In the genomic region with DNA sequence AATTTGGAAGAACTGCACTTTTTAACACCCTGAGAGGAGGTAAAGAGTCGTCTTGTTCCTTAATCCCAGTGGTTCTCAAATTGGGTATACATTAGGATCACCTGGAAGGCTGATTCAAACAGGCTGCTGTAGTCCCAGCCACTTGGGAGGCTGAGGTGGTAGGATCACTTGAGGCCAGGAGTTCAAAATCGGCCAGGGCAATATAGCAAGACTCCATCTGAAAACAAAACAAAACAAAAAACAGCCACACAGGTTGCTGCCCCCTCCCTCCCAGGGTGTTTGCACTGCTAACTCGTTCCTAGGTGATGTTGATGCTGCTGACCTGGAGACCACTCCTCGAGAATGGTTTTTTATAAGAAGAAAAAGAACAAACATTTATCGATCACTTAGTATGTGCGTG, we compare ENCODE assay signal across 15 cellular contexts. TPM values are rescaled to one million over a fixed set of nuclear protein-coding genes. Genes with fewer than 3 reads are reported as not detected.
A peak's percentile ranks its signal among the peaks of the same experiment; 100 is the strongest.
DNase-seq lines count a peak whose midpoint lies in the region; ATAC-seq and TF ChIP-seq lines count a peak whose summit lies in the region.
"Had no signal": no experiment of that assay in that cellular context is flagged by ENCODE, and none has a peak within 500 bp of the region (broad histone marks: within the 10 kb centered on the region; RNA-seq: fewer than 3 reads in every experiment).

No MANE protein-coding gene starts in this region.

- H3K27me3 Mint-ChIP-seq in activated T-cell treated with anti-CD3 and anti-CD28 coated beads, Interleukin-2, amount 50 U/mL, for 4 hours (ENCODE audit: low read depth): no peaks in the 10 kb centered on the region
- H3K27me3 Mint-ChIP-seq in T-cell: peaks cover 0 to 2% of the 10 kb centered on the region in 2 donors
- H3K27me3 Mint-ChIP-seq in mesothelial cell of epicardium (ENCODE audit: low read depth): no peaks in the 10 kb centered on the region

- TF ChIP-seq CTCF in mesothelial cell of epicardium (IDR thresholded peaks at IDR 0.05; ENCODE audit: unreplicated experiment): no peak

- POLR2A ChIA-PET in T-cell (lab: Charles Lee): no interaction called here

- peaks cover 23% of the 10 kb centered on the region for H3K4me1 Mint-ChIP-seq in activated T-cell treated with anti-CD3 and anti-CD28 coated beads, Interleukin-2, amount 50 U/mL, for 4 hours (ENCODE audit: low read depth)
- peaks cover 20 to 29% (median 21%) of the 10 kb centered on the region in 3 donors for H3K4me1 Mint-ChIP-seq in T-cell
- peaks cover 7% of the 10 kb centered on the region for H3K4me1 Mint-ChIP-seq in mesothelial cell of epicardium
- H3K4me1 Mint-ChIP-seq in stimulated activated effector memory CD8-positive, alpha-beta T cell treated with anti-CD3 and anti-CD28 coated beads, Interleukin-12 subunit alpha, Interleukin-12 subunit beta, amount 100 ng/mL, for 72 hours: peaks cover 14% of the 10 kb centered on the region

- no peak overlapping the region for H3K27ac Mint-ChIP-seq in T-cell
- H3K27ac Mint-ChIP-seq in mesothelial cell of epicardium: no peak overlapping the region
- H3K27ac Mint-ChIP-seq in stimulated activated effector memory CD8-positive, alpha-beta T cell treated with anti-CD3 and anti-CD28 coated beads, Interleukin-12 subunit alpha, Interleukin-12 subunit beta, amount 100 ng/mL, for 72 hours: no peak overlapping the region

- no peak for DNase-seq in activated T-cell treated with anti-CD3 and anti-CD28 coated beads, Interleukin-2, amount 50 U/mL, for 4 hours
- DNase-seq in activated T-cell treated with anti-CD3 and anti-CD28 coated beads, Interleukin-2, amount 50 U/mL, for 1 hour: no peak
- DNase-seq in T-cell: no peak
- DNase-seq in mesothelial cell of epicardium (ENCODE audit: low spot score in 2 of 2, unreplicated experiment in 2 of 2): no peak
- no peak for DNase-seq in stimulated activated effector memory CD8-positive, alpha-beta T cell treated with anti-CD3 and anti-CD28 coated beads, Interleukin-12 subunit alpha, Interleukin-12 subunit beta, amount 100 ng/mL, for 72 hours (ENCODE audit: low spot score in 2 of 2)
- DNase-seq in AML-193 (lab: John Stamatoyannopoulos, UW): no peak
- no peak for DNase-seq in NK-92 treated with Interleukin-12 subunit alpha and Interleukin-12 subunit beta, amount 100 ng/mL, for 24 hours (lab: John Stamatoyannopoulos, UW)
- DNase-seq: activated effector memory CD4-positive, alpha-beta T cell treated with Interleukin-2 at 50 U/mL for 16 hours; amniotic stem cell; dermis blood vessel endothelial cell; GF-D8; KBM-7; mammary epithelial cell; NCI-H2171 had no signal

- H3K4me3 Mint-ChIP-seq in activated T-cell treated with anti-CD3 and anti-CD28 coated beads, Interleukin-2, amount 50 U/mL, for 4 hours: peak overlapping the region; percentile 46
- H3K4me3 Mint-ChIP-seq in T-cell (peak overlapping the region; percentile 44 to 81 (median 54)), mesothelial cell of epicardium (peak overlapping the region; percentile 70)
- H3K4me3 Mint-ChIP-seq in stimulated activated effector memory CD8-positive, alpha-beta T cell treated with anti-CD3 and anti-CD28 coated beads, Interleukin-12 subunit alpha, Interleukin-12 subunit beta, amount 100 ng/mL, for 72 hours: peak overlapping the region; percentile 63

- H3K36me3 Mint-ChIP-seq in activated T-cell treated with anti-CD3 and anti-CD28 coated beads, Interleukin-2, amount 50 U/mL, for 4 hours (ENCODE audit: insufficient read depth): peaks cover 6% of the 10 kb centered on the region
- H3K36me3 Mint-ChIP-seq in T-cell (peaks cover 6% of the 10 kb centered on the region), mesothelial cell of epicardium (peaks cover 4% of the 10 kb centered on the region)
- H3K36me3 Mint-ChIP-seq in stimulated activated effector memory CD8-positive, alpha-beta T cell treated with anti-CD3 and anti-CD28 coated beads, Interleukin-12 subunit alpha, Interleukin-12 subunit beta, amount 100 ng/mL, for 72 hours: peaks cover 12% of the 10 kb centered on the region

- ATAC-seq in activated T-cell treated with anti-CD3 and anti-CD28 coated beads, Interleukin-2, amount 50 U/mL, for 4 hours: no peak
- no peak for ATAC-seq in T-cell (replicated peaks in 1 of 4)
- ATAC-seq in stimulated activated effector memory CD8-positive, alpha-beta T cell treated with anti-CD3 and anti-CD28 coated beads, Interleukin-12 subunit alpha, Interleukin-12 subunit beta, amount 100 ng/mL, for 72 hours: no peak
- ATAC-seq in HG02870 (IDR thresholded peaks at IDR 0.05; ENCODE audit: unreplicated experiment): no peak

- no peaks in the 10 kb centered on the region for H3K9me3 Mint-ChIP-seq in activated T-cell treated with anti-CD3 and anti-CD28 coated beads, Interleukin-2, amount 50 U/mL, for 4 hours
- H3K9me3 Mint-ChIP-seq in T-cell (no peaks in the 10 kb centered on the region), mesothelial cell of epicardium (no peaks in the 10 kb centered on the region)
- H3K9me3 Mint-ChIP-seq in stimulated activated effector memory CD8-positive, alpha-beta T cell treated with anti-CD3 and anti-CD28 coated beads, Interleukin-12 subunit alpha, Interleukin-12 subunit beta, amount 100 ng/mL, for 72 hours: no peaks in the 10 kb centered on the region

- CTCF ChIA-PET in T-cell (lab: Charles Lee): interaction anchor here in 1 of 2 donors (0.5 to 1.3 kb wide), 2 partner anchors 107 to 368 kb away, joined by 3 to 5 read pairs; no protein-coding TSS in a partner anchor

RNA-seq across cellular contexts. Expression of gene TBC1D9B, which starts 1.5 kb away (rescaled TPM):
- 10 to 100 TPM; 82.7 to 91.8 (median 88.6) TPM for total RNA-seq in activated T-cell treated with anti-CD3 and anti-CD28 coated beads, Interleukin-2, amount 50 U/mL, for 4 hours
- total RNA-seq in T-cell: 100 to 1,000 TPM in 2 of 5 donors, 10 to 100 TPM in 3; 65.9 to 125 (median 96.2) TPM
- 131 to 139 TPM (median 139 TPM) in 3 replicates for total RNA-seq in mesothelial cell of epicardium

RNA-seq across cellular contexts. Expression of gene MRNIP, which starts 50.6 kb away (rescaled TPM):
- total RNA-seq in activated T-cell treated with anti-CD3 and anti-CD28 coated beads, Interleukin-2, amount 50 U/mL, for 4 hours: 10 to 100 TPM; 14.9 to 16.1 (median 16.0) TPM
- 100 to 1,000 TPM in 3 of 5 donors, 10 to 100 TPM in 2; 54.1 to 119 (median 112) TPM for total RNA-seq in T-cell
- 44.1 to 48.2 TPM (median 47.0 TPM) in 3 replicates for total RNA-seq in mesothelial cell of epicardium
